Comparison of ENCODE assay signal across 1 cellular context in genomic region chr1:45038240-45038639, GRCh38.
TF ChIP-seq lines count a peak whose summit lies in the region.

No MANE protein-coding gene starts in this region.

TF ChIP-seq in K562, 482 proteins besides CTCF, POLR2A, EP300 and RAD21:
- TF ChIP-seq FIP1L1 (IDR thresholded peaks at IDR 0.05; ENCODE audit: low read depth, low read length, poor library complexity, severe bottlenecking), result no peak
- TF ChIP-seq HMBOX1 (IDR thresholded peaks at IDR 0.05), result no peak
- no peak for TF ChIP-seq CEBPG (CRISPR knock-in tag; IDR thresholded peaks at IDR 0.05)
- 0 out of 4 replicates have a peak, but pooled peaks of 1 of the 2 experiments have one; percentile 35 for TF ChIP-seq CEBPG (tag; conservative IDR thresholded peaks at IDR 0.05 in 1 of 2, IDR thresholded peaks at IDR 0.05 in 1 of 2)
- TF ChIP-seq ZNF512 (tag; IDR thresholded peaks at IDR 0.05), result peak; percentile 85; the same call in 1 of the 2 replicates
